ENCODE assay signal across 22 cellular contexts in genomic region chr5:154503698-154504039, GRCh38. TPM values are rescaled to one million over a fixed set of nuclear protein-coding genes. Genes with fewer than 3 reads are reported as not detected.
DNase-seq lines count a peak whose midpoint lies in the region; ATAC-seq and TF ChIP-seq lines count a peak whose summit lies in the region.
"Had no signal": no experiment of that assay in that cellular context is flagged by ENCODE, and none has a peak within 500 bp of the region (broad histone marks: within the 10 kb centered on the region; RNA-seq: fewer than 3 reads in every experiment).

No MANE protein-coding gene starts in this region.

- H3K4me3 ChIP-seq in GM23248 (peak overlapping the region; percentile 62), OCI-LY3 (ENCODE audit: low read length) (peak overlapping the region; percentile 47), sigmoid colon (no peak overlapping the region), hepatocyte (no peak overlapping the region)
- H3K4me3 ChIP-seq: HAP-1, K562 had no signal

- DNase-seq in activated naive CD8-positive, alpha-beta T cell treated with anti-CD3 and anti-CD28 coated beads, Interleukin-2, amount 50 U/mL, for 24 hours = no peak
- DNase-seq in activated naive CD8-positive, alpha-beta T cell treated with anti-CD3 and anti-CD28 coated beads for 36 hours = no peak
- no peak for DNase-seq in GM23248
- peak; percentile 12 for DNase-seq in sigmoid colon
- DNase-seq in hepatocyte (ENCODE audit: low spot score) = no peak
- no peak for DNase-seq in stimulated activated naive CD4-positive, alpha-beta T cell (lab: John Stamatoyannopoulos, UW)
- DNase-seq in HCEC 1CT = no peak
- DNase-seq: 8988T, GDM1, NCI-H1092, NCI-H1436 treated with DMSO at 0.1 percent for 48 hours, NCI-H1930, NCI-H226, NCI-H524, NCI-H774, Right ventricle myocardium superior had no signal

- no peak for TF ChIP-seq CTCF in OCI-LY3 (IDR thresholded peaks at IDR 0.05; ENCODE audit: low read depth, low read length)
- no peak for TF ChIP-seq CTCF in sigmoid colon (IDR thresholded peaks at IDR 0.05)
- TF ChIP-seq CTCF in hepatocyte (IDR thresholded peaks at IDR 0.05; ENCODE audit: poor library complexity) = no peak

- 0 out of 2 replicates have a peak, but pooled peaks cover 3% of the 10 kb centered on the region for H3F3A ChIP-seq in GM23248 (ENCODE audit: insufficient read depth)

- 87 to 96% methylated on average over 2 of the region's 2 CpGs for WGBS in GM23248 (ENCODE audit: low coverage in 1 of 2, low lambda C conversion rate in 2 of 2, missing lambda C conversion rate in 2 of 2), 2 experiments
- WGBS in sigmoid colon, 2 donors = 91 to 95% methylated on average over 2 of the region's 2 CpGs
- 98% methylated on average over 2 of the region's 2 CpGs for WGBS in hepatocyte (ENCODE audit: low lambda C conversion rate, missing lambda C conversion rate)

- H3K27ac ChIP-seq in GM23248 (no peak overlapping the region), OCI-LY3 (ENCODE audit: low read length) (peak overlapping the region; percentile 93), sigmoid colon (no peak overlapping the region), hepatocyte (no peak overlapping the region)

- intact Hi-C loops in sigmoid colon (cut with DNase I) = no loop called here

- H3K4me1 Mint-ChIP-seq in activated naive CD8-positive, alpha-beta T cell treated with anti-CD3 and anti-CD28 coated beads, Interleukin-2, amount 50 U/mL, for 24 hours = peaks cover 8% of the 10 kb centered on the region
- peaks cover 6% of the 10 kb centered on the region for H3K4me1 Mint-ChIP-seq in activated naive CD8-positive, alpha-beta T cell treated with anti-CD3 and anti-CD28 coated beads for 36 hours
- H3K4me1 Mint-ChIP-seq: CD14-positive monocyte had no signal

- H3K79me2 ChIP-seq in GM23248 (ENCODE audit: insufficient read depth) (no peaks in the 10 kb centered on the region), OCI-LY3 (ENCODE audit: low read length) (no peaks in the 10 kb centered on the region), hepatocyte (no peaks in the 10 kb centered on the region)

- H3K27me3 ChIP-seq in GM23248 (replicated peaks; ENCODE audit: insufficient read depth) (peaks cover 17% of the 10 kb centered on the region; the same call in 1 of the 2 replicates), OCI-LY3 (ENCODE audit: low read depth, low read length) (no peaks in the 10 kb centered on the region), sigmoid colon (no peaks in the 10 kb centered on the region), hepatocyte (no peaks in the 10 kb centered on the region)

- H3K9me3 Mint-ChIP-seq in activated naive CD8-positive, alpha-beta T cell treated with anti-CD3 and anti-CD28 coated beads, Interleukin-2, amount 50 U/mL, for 24 hours = no peaks in the 10 kb centered on the region
- H3K9me3 Mint-ChIP-seq in activated naive CD8-positive, alpha-beta T cell treated with anti-CD3 and anti-CD28 coated beads for 36 hours = no peaks in the 10 kb centered on the region

- peak overlapping the region; percentile 43 for H3K4me2 ChIP-seq in GM23248 (ENCODE audit: unreplicated experiment)
- peak overlapping the region; percentile 63 for H3K4me2 ChIP-seq in OCI-LY3 (ENCODE audit: low read length)
- no peak overlapping the region for H3K4me2 ChIP-seq in hepatocyte

- H4K20me1 ChIP-seq in GM23248 (ENCODE audit: insufficient read depth) (no peaks in the 10 kb centered on the region), OCI-LY3 (ENCODE audit: insufficient read depth, low read length) (no peaks in the 10 kb centered on the region), hepatocyte (ENCODE audit: insufficient read depth, poor library complexity, severe bottlenecking) (no peaks in the 10 kb centered on the region)

- H3K9me3 ChIP-seq in GM23248 (ENCODE audit: low read depth) (no peaks in the 10 kb centered on the region), OCI-LY3 (ENCODE audit: insufficient read depth, low read length) (no peaks in the 10 kb centered on the region), sigmoid colon (no peaks in the 10 kb centered on the region), hepatocyte (ENCODE audit: low read depth) (no peaks in the 10 kb centered on the region)
- H3K9me3 ChIP-seq: HAP-1 had no signal

- H3K4me3 Mint-ChIP-seq in activated naive CD8-positive, alpha-beta T cell treated with anti-CD3 and anti-CD28 coated beads, Interleukin-2, amount 50 U/mL, for 24 hours = no peak overlapping the region
- no peak overlapping the region for H3K4me3 Mint-ChIP-seq in activated naive CD8-positive, alpha-beta T cell treated with anti-CD3 and anti-CD28 coated beads for 36 hours
- H3K4me3 Mint-ChIP-seq: CD14-positive monocyte had no signal

- no peak for TF ChIP-seq EP300 in sigmoid colon (IDR thresholded peaks at IDR 0.05)

- no peak for ATAC-seq in activated naive CD8-positive, alpha-beta T cell treated with anti-CD3 and anti-CD28 coated beads, Interleukin-2, amount 50 U/mL, for 24 hours
- ATAC-seq: K562 had no signal

- peaks cover 5% of the 10 kb centered on the region; the same call in 1 of the 2 replicates for H3K4me1 ChIP-seq in GM23248 (ENCODE audit: insufficient read depth)
- peaks cover 48% of the 10 kb centered on the region for H3K4me1 ChIP-seq in OCI-LY3 (ENCODE audit: low read length)
- peaks cover 0 to 14% (median 8%) of the 10 kb centered on the region in 4 donors for H3K4me1 ChIP-seq in sigmoid colon
- H3K4me1 ChIP-seq in hepatocyte (ENCODE audit: insufficient read depth) = no peaks in the 10 kb centered on the region
- H3K4me1 ChIP-seq: HAP-1 had no signal

- H3K9me2 ChIP-seq in GM23248 (ENCODE audit: insufficient read depth) = no peaks in the 10 kb centered on the region
- H3K9me2 ChIP-seq in hepatocyte (replicated peaks; ENCODE audit: insufficient read depth) = no peaks in the 10 kb centered on the region

- in situ Hi-C loops in GM23248 (cut with MboI) = no loop called here

- H2AFZ ChIP-seq in GM23248 (peak overlapping the region; percentile 63), OCI-LY3 (ENCODE audit: low read depth, low read length) (no peak overlapping the region), hepatocyte (no peak overlapping the region)

- H3K27me3 Mint-ChIP-seq in activated naive CD8-positive, alpha-beta T cell treated with anti-CD3 and anti-CD28 coated beads, Interleukin-2, amount 50 U/mL, for 24 hours = peaks cover 33% of the 10 kb centered on the region
- H3K27me3 Mint-ChIP-seq in activated naive CD8-positive, alpha-beta T cell treated with anti-CD3 and anti-CD28 coated beads for 36 hours = peaks cover 39% of the 10 kb centered on the region

- no peak for TF ChIP-seq POLR2A in sigmoid colon (IDR thresholded peaks at IDR 0.05)

- no peaks in the 10 kb centered on the region for H3K36me3 Mint-ChIP-seq in activated naive CD8-positive, alpha-beta T cell treated with anti-CD3 and anti-CD28 coated beads, Interleukin-2, amount 50 U/mL, for 24 hours (ENCODE audit: low read depth)
- no peaks in the 10 kb centered on the region for H3K36me3 Mint-ChIP-seq in activated naive CD8-positive, alpha-beta T cell treated with anti-CD3 and anti-CD28 coated beads for 36 hours
- H3K36me3 Mint-ChIP-seq: CD14-positive monocyte had no signal

- H3K9ac ChIP-seq in GM23248 = no peak overlapping the region
- peak overlapping the region; percentile 61 for H3K9ac ChIP-seq in OCI-LY3 (ENCODE audit: low read length)

- peak overlapping the region; percentile 41 for H3K27ac Mint-ChIP-seq in activated naive CD8-positive, alpha-beta T cell treated with anti-CD3 and anti-CD28 coated beads, Interleukin-2, amount 50 U/mL, for 24 hours
- no peak overlapping the region for H3K27ac Mint-ChIP-seq in activated naive CD8-positive, alpha-beta T cell treated with anti-CD3 and anti-CD28 coated beads for 36 hours
- H3K27ac Mint-ChIP-seq: CD14-positive monocyte had no signal

- no peaks in the 10 kb centered on the region for H3K36me3 ChIP-seq in GM23248 (ENCODE audit: low read depth)
- H3K36me3 ChIP-seq in OCI-LY3 (replicated peaks; ENCODE audit: low read depth, low read length) = no peaks in the 10 kb centered on the region
- H3K36me3 ChIP-seq in sigmoid colon = no peaks in the 10 kb centered on the region
- H3K36me3 ChIP-seq in hepatocyte (replicated peaks; ENCODE audit: insufficient read depth, low read depth) = no peaks in the 10 kb centered on the region
- H3K36me3 ChIP-seq: HAP-1 had no signal

RNA-seq across cellular contexts. Expression of gene HAND1, which starts 25.6 kb away (rescaled TPM):
- total RNA-seq in activated naive CD8-positive, alpha-beta T cell treated with anti-CD3 and anti-CD28 coated beads for 36 hours = not detected
- not detected in 2 replicates for total RNA-seq in GM23248 (2014; rRNA removed; shearing (Covaris generic))
- polyA plus RNA-seq in GM23248 (2016; fragmentation: Nextera tagmentation; extraction: Ambion mirVana) (not detected in 2 replicates), sigmoid colon (1 to 10 TPM in 2 of 3 donors, not detected in 1; 2.4 to 6.8 TPM), hepatocyte (118 and 168 TPM in 2 replicates)
- total RNA-seq in sigmoid colon (10 to 100 TPM; 45.6 to 69.2 (median 48.9) TPM), hepatocyte (35.6 and 39.2 TPM in 2 replicates)
- total RNA-seq: K562, RPMI7951, SK-MEL-5 had no signal
- polyA plus RNA-seq: CD14-positive monocyte, K562 had no signal

RNA-seq across cellular contexts. Expression of gene SAP30L, which starts 57.9 kb away (rescaled TPM):
- total RNA-seq in activated naive CD8-positive, alpha-beta T cell treated with anti-CD3 and anti-CD28 coated beads for 36 hours = 10 to 100 TPM; 24.8 to 25.8 TPM
- total RNA-seq in GM23248 (2014; rRNA removed; shearing (Covaris generic)) = 26.0 and 45.9 TPM in 2 replicates
- polyA plus RNA-seq in GM23248 (2016; fragmentation: Nextera tagmentation; extraction: Ambion mirVana) = 6.1 and 9.4 TPM in 2 replicates
- 10 to 100 TPM; 36.0 to 51.7 (median 42.9) TPM for total RNA-seq in sigmoid colon
- 10 to 100 TPM; 17.8 to 27.6 (median 24.5) TPM for polyA plus RNA-seq in sigmoid colon
- total RNA-seq in hepatocyte = 21.6 and 43.7 TPM in 2 replicates
- 39.4 and 45.6 TPM in 2 replicates for polyA plus RNA-seq in hepatocyte

Comparison
In these comparisons a context has a peak if more than half of its experiments do, and no peak if none do; other contexts are left out.
1. H3K4me3 ChIP-seq: peak in GM23248 (single experiment) and OCI-LY3 (single experiment); none in sigmoid colon (0 of 4) and hepatocyte (single experiment).
2. RNA of gene HAND1, which starts 25.6 kb away (total RNA-seq): 45.6 to 69.2 TPM in sigmoid colon and 35.6 to 39.2 TPM in hepatocyte; not detected in activated naive CD8-positive, alpha-beta T cell treated with anti-CD3 and anti-CD28 coated beads for 36 hours and not detected in GM23248; every median in the first group is over 10 times any median in the second.